ENCODE assay signal across 35 cellular contexts in the genomic region with DNA sequence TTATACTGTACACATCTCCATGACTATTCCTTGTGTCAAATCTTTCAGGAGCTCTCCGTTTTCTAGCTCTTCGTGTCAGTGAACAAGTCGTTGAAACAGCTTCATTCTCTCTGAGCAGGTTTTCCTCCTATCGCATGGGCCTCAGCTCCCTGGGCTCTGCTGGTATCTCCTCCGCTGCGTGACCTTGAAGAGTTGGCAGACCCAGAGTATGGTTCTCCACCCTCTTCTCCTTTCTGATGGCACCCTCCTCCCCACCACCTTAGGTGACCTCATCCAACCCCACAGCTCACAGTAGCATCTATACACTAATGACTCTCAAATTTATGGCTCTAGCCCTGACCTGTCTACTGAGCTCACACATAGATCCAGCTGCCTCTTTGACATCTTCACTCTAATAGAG. TPM values are rescaled to one million over a fixed set of nuclear protein-coding genes. Genes with fewer than 3 reads are reported as not detected.
"Had no signal": no experiment of that assay in that cellular context is flagged by ENCODE, and none has a peak within 500 bp of the region (broad histone marks: within the 10 kb centered on the region; RNA-seq: fewer than 3 reads in every experiment).

No MANE protein-coding gene starts in this region.

- H3K9me3 ChIP-seq: colonic mucosa had no signal

- H3K27ac Mint-ChIP-seq: activated B cell treated with CpG ODN at 0.5 μM for 24 hours; activated CD8-positive, alpha-beta T cell treated with anti-CD3 and anti-CD28 coated beads for 36 hours; activated naive CD8-positive, alpha-beta T cell; activated T-helper 17 cell treated with anti-CD3 and anti-CD28 coated beads, Interleukin-2, amount 50 U/mL, for 72 hours; T-cell; T-helper 1 cell treated with Interleukin-12 subunit alpha and Interleukin-12 subunit beta and Interleukin-4 antibody, amounts not matched to agents 30 μg/mL and 1 μg/mL, for 36 hours had no signal

- H3K27me3 ChIP-seq: brain microvascular endothelial cell had no signal

- H3K27ac ChIP-seq: brain microvascular endothelial cell, colonic mucosa, epithelial cell of prostate, WERI-Rb-1 had no signal

- H3K9me3 Mint-ChIP-seq: activated B cell treated with CpG ODN at 0.5 μM for 24 hours; activated CD8-positive, alpha-beta T cell treated with anti-CD3 and anti-CD28 coated beads for 36 hours; activated T-cell treated with anti-CD3 and anti-CD28 coated beads, Interleukin-2, amount 50 U/mL, for 4 hours; activated T-helper 17 cell treated with anti-CD3 and anti-CD28 coated beads, Interleukin-2, amount 50 U/mL, for 72 hours; T-cell; T-helper 1 cell treated with Interleukin-12 subunit alpha and Interleukin-12 subunit beta and Interleukin-4 antibody, amounts not matched to agents 30 μg/mL and 1 μg/mL, for 36 hours had no signal

- H3K36me3 Mint-ChIP-seq: activated naive CD8-positive, alpha-beta T cell; T-cell had no signal

- H3K4me3 Mint-ChIP-seq: activated B cell treated with CpG ODN at 0.5 μM for 24 hours; activated CD8-positive, alpha-beta T cell treated with anti-CD3 and anti-CD28 coated beads for 36 hours; activated naive CD8-positive, alpha-beta T cell; activated T-cell treated with anti-CD3 and anti-CD28 coated beads, Interleukin-2, amount 50 U/mL, for 4 hours; activated T-helper 17 cell treated with anti-CD3 and anti-CD28 coated beads, Interleukin-2, amount 50 U/mL, for 72 hours; T-cell; T-helper 1 cell treated with Interleukin-12 subunit alpha and Interleukin-12 subunit beta and Interleukin-4 antibody, amounts not matched to agents 30 μg/mL and 1 μg/mL, for 36 hours had no signal

- H3K4me1 ChIP-seq: colonic mucosa had no signal

- ATAC-seq: activated CD4-positive, CD25-positive, alpha-beta regulatory T cell treated with anti-CD3 and anti-CD28 coated beads, Interleukin-2, amount 50 U/mL, for 24 hours; activated CD8-positive, alpha-beta T cell treated with anti-CD3 and anti-CD28 coated beads for 36 hours; activated T-cell treated with anti-CD3 and anti-CD28 coated beads, Interleukin-2, amount 50 U/mL, for 4 hours; activated T-helper 17 cell treated with anti-CD3 and anti-CD28 coated beads, Interleukin-2, amount 50 U/mL, for 72 hours; T-cell had no signal

- FAIRE-seq: astrocyte, bronchial epithelial cell, endometrium, endothelial cell of umbilical vein, frontal cortex had no signal

- H3K36me3 ChIP-seq: brain microvascular endothelial cell, colonic mucosa, WERI-Rb-1 had no signal

- H3K4me3 ChIP-seq: colonic mucosa had no signal

- H3K4me1 Mint-ChIP-seq: activated B cell treated with CpG ODN at 0.5 μM for 24 hours; activated T-helper 17 cell treated with anti-CD3 and anti-CD28 coated beads, Interleukin-2, amount 50 U/mL, for 72 hours; T-cell had no signal

- DNase-seq: activated B cell treated with CpG ODN at 0.5 μM for 24 hours; activated CD4-positive, alpha-beta T cell treated with anti-CD3 and anti-CD28 coated beads for 4 hours; activated CD4-positive, alpha-beta T cell treated with anti-CD3 and anti-CD28 coated beads, Interleukin-2, amount 50 U/mL, for 1 hour; activated CD4-positive, alpha-beta T cell treated with anti-CD3 and anti-CD28 coated beads, Interleukin-2, amount 50 U/mL, for 48 hours; activated CD8-positive, alpha-beta memory T cell treated with anti-CD3 and anti-CD28 coated beads for 24 hours; activated CD8-positive, alpha-beta T cell treated with anti-CD3 and anti-CD28 coated beads for 36 hours; activated effector memory CD4-positive, alpha-beta T cell treated with Interleukin-2 at 50 U/mL for 16 hours; activated gamma-delta T cell treated with Interleukin-2 at 50 U/mL for 16 hours; activated naive CD4-positive, alpha-beta T cell treated with anti-CD3 and anti-CD28 coated beads, Interleukin-2, amount 50 U/mL, for 16 hours; activated naive CD4-positive, alpha-beta T cell treated with Interleukin-2 at 50 U/mL for 16 hours; activated T-cell treated with anti-CD3 and anti-CD28 coated beads, Interleukin-2, amount 50 U/mL, for 4 hours; amniotic stem cell; anterior cingulate cortex; brain microvascular endothelial cell; caudate nucleus; cerebellar nuclear complex; colonic mucosa; effector CD8-positive, alpha-beta T cell; foreskin fibroblast; head of caudate nucleus; SW 1271; T-cell; T1000; WERI-Rb-1 had no signal

RNA-seq across cellular contexts. Expression of gene PDE8B, which starts 36.0 kb away (rescaled TPM):
- total RNA-seq: activated B cell treated with CpG ODN at 0.5 μM for 24 hours; activated T-cell treated with anti-CD3 and anti-CD28 coated beads, Interleukin-2, amount 50 U/mL, for 4 hours; activated T-helper 17 cell treated with anti-CD3 and anti-CD28 coated beads, Interleukin-2, amount 50 U/mL, for 72 hours; dermis microvascular lymphatic vessel endothelial cell; endothelial cell of umbilical vein had no signal
- polyA plus RNA-seq: endothelial cell of umbilical vein had no signal
